ENCODE assay signal across 28 cellular contexts in the genomic region with DNA sequence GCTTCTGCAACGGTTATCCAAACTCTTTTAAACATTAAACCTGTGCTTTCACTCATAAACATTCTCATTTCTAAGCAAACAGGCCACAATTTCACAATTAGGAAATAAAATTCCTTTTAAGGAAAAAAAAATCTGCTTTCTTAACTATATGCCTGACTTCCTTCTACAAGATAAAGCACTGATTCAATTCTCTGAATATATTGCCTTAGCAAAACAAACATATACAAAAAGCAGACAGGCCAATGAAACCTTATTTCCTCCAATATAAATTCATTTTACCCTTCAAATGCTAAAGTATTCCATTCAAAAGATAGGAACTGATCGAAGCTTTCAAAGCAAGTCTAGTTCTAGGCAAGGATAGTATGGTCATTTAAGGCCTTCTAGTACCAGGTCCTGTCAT.
"Had no signal": no experiment of that assay in that cellular context is flagged by ENCODE, and none has a peak within 500 bp of the region (broad histone marks: within the 10 kb centered on the region; RNA-seq: fewer than 3 reads in every experiment).

No MANE protein-coding gene starts in this region.

- DNase-seq: activated CD4-positive, alpha-beta memory T cell treated with anti-CD3 and anti-CD28 coated beads for 36 hours; activated CD4-positive, alpha-beta T cell treated with anti-CD3 and anti-CD28 coated beads for 36 hours; activated CD4-positive, alpha-beta T cell treated with anti-CD3 and anti-CD28 coated beads, Interleukin-2, amount 10 ng/mL, durations not matched to agents 24 days and 14 days; activated CD4-positive, CD25-positive, alpha-beta regulatory T cell; activated CD4-positive, CD25-positive, alpha-beta regulatory T cell treated with anti-CD3 and anti-CD28 coated beads, Interleukin-2, amount 50 U/mL, for 72 hours; activated CD8-positive, alpha-beta memory T cell treated with anti-CD3 and anti-CD28 coated beads, Interleukin-2, amount 10 ng/mL, durations not matched to agents 7 days and 5 days; activated CD8-positive, alpha-beta memory T cell treated with anti-CD3 and anti-CD28 coated beads, Interleukin-2, amount 50 U/mL, for 4 hours; activated CD8-positive, alpha-beta T cell treated with anti-CD3 and anti-CD28 coated beads, Interleukin-2, amount 10 ng/mL, durations not matched to agents 7 days and 5 days; activated gamma-delta T cell; activated naive CD4-positive, alpha-beta T cell; activated naive CD4-positive, alpha-beta T cell treated with anti-CD3 and anti-CD28 coated beads, Interleukin-2, amount 10 ng/mL, durations not matched to agents 7 days and 5 days; activated naive CD8-positive, alpha-beta T cell treated with anti-CD3 and anti-CD28 coated beads, Interleukin-2, amount 10 ng/mL, durations not matched to agents 7 days and 5 days; activated T-cell treated with anti-CD3 and anti-CD28 coated beads, Interleukin-2, amount 50 U/mL, for 1 hour; activated T-cell treated with anti-CD3 and anti-CD28 coated beads, Interleukin-2, amount 50 U/mL, for 72 hours; brain microvascular endothelial cell; effector memory CD4-positive, alpha-beta T cell; erythroblast; foreskin keratinocyte; gastrocnemius medialis; glutamatergic neuron; heart left ventricle; T-helper 1 cell; T-helper 17 cell; T1000 had no signal

- H3K27ac Mint-ChIP-seq: activated CD4-positive, alpha-beta memory T cell treated with anti-CD3 and anti-CD28 coated beads for 36 hours; activated CD4-positive, alpha-beta T cell treated with anti-CD3 and anti-CD28 coated beads for 36 hours; activated CD4-positive, alpha-beta T cell treated with anti-CD3 and anti-CD28 coated beads, Interleukin-2, amount 10 ng/mL, durations not matched to agents 24 days and 14 days; activated CD8-positive, alpha-beta memory T cell treated with anti-CD3 and anti-CD28 coated beads, Interleukin-2, amount 10 ng/mL, durations not matched to agents 7 days and 5 days; activated CD8-positive, alpha-beta T cell treated with anti-CD3 and anti-CD28 coated beads, Interleukin-2, amount 10 ng/mL, durations not matched to agents 7 days and 5 days; activated naive CD4-positive, alpha-beta T cell treated with anti-CD3 and anti-CD28 coated beads, Interleukin-2, amount 10 ng/mL, durations not matched to agents 7 days and 5 days; activated naive CD4-positive, alpha-beta T cell treated with anti-CD3 and anti-CD28 coated beads, Interleukin-2, amount 50 U/mL, for 72 hours; activated naive CD8-positive, alpha-beta T cell treated with anti-CD3 and anti-CD28 coated beads, Interleukin-2, amount 10 ng/mL, durations not matched to agents 7 days and 5 days; activated T-cell treated with anti-CD3 and anti-CD28 coated beads, Interleukin-2, amount 50 U/mL, for 72 hours; T-helper 2 cell treated with Interferon-gamma antibody and Interleukin-4, amounts not matched to agents 5 μg/mL and 100 μg/mL, for 36 hours had no signal

- H3K9me3 Mint-ChIP-seq: activated CD4-positive, alpha-beta memory T cell treated with anti-CD3 and anti-CD28 coated beads for 36 hours; activated CD4-positive, alpha-beta T cell treated with anti-CD3 and anti-CD28 coated beads, Interleukin-2, amount 10 ng/mL, durations not matched to agents 24 days and 14 days; activated naive CD4-positive, alpha-beta T cell treated with anti-CD3 and anti-CD28 coated beads, Interleukin-2, amount 10 ng/mL, durations not matched to agents 7 days and 5 days; activated naive CD4-positive, alpha-beta T cell treated with anti-CD3 and anti-CD28 coated beads, Interleukin-2, amount 50 U/mL, for 72 hours; activated naive CD8-positive, alpha-beta T cell treated with anti-CD3 and anti-CD28 coated beads, Interleukin-2, amount 10 ng/mL, durations not matched to agents 7 days and 5 days; activated T-cell treated with anti-CD3 and anti-CD28 coated beads, Interleukin-2, amount 50 U/mL, for 72 hours; T-helper 2 cell treated with Interferon-gamma antibody and Interleukin-4, amounts not matched to agents 5 μg/mL and 100 μg/mL, for 36 hours had no signal

- H3K27ac ChIP-seq: ascending aorta, brain microvascular endothelial cell, esophagus muscularis mucosa, foreskin keratinocyte, gastrocnemius medialis, heart left ventricle had no signal

- H3K4me3 ChIP-seq: ascending aorta, esophagus muscularis mucosa, gastrocnemius medialis, heart left ventricle had no signal

- H3K4me3 Mint-ChIP-seq: activated CD4-positive, alpha-beta memory T cell treated with anti-CD3 and anti-CD28 coated beads for 36 hours; activated CD4-positive, alpha-beta T cell treated with anti-CD3 and anti-CD28 coated beads for 36 hours; activated CD4-positive, alpha-beta T cell treated with anti-CD3 and anti-CD28 coated beads, Interleukin-2, amount 10 ng/mL, durations not matched to agents 24 days and 14 days; activated CD8-positive, alpha-beta memory T cell treated with anti-CD3 and anti-CD28 coated beads, Interleukin-2, amount 10 ng/mL, durations not matched to agents 7 days and 5 days; activated CD8-positive, alpha-beta T cell treated with anti-CD3 and anti-CD28 coated beads, Interleukin-2, amount 10 ng/mL, durations not matched to agents 7 days and 5 days; activated naive CD4-positive, alpha-beta T cell treated with anti-CD3 and anti-CD28 coated beads, Interleukin-2, amount 10 ng/mL, durations not matched to agents 7 days and 5 days; activated naive CD8-positive, alpha-beta T cell treated with anti-CD3 and anti-CD28 coated beads, Interleukin-2, amount 10 ng/mL, durations not matched to agents 7 days and 5 days; activated T-cell treated with anti-CD3 and anti-CD28 coated beads, Interleukin-2, amount 50 U/mL, for 72 hours; T-helper 17 cell; T-helper 2 cell treated with Interferon-gamma antibody and Interleukin-4, amounts not matched to agents 5 μg/mL and 100 μg/mL, for 36 hours had no signal

- ATAC-seq: activated CD4-positive, alpha-beta T cell treated with anti-CD3 and anti-CD28 coated beads for 36 hours; activated CD8-positive, alpha-beta memory T cell treated with anti-CD3 and anti-CD28 coated beads, Interleukin-2, amount 10 ng/mL, durations not matched to agents 7 days and 5 days; activated CD8-positive, alpha-beta T cell treated with anti-CD3 and anti-CD28 coated beads, Interleukin-2, amount 10 ng/mL, durations not matched to agents 7 days and 5 days; activated naive CD4-positive, alpha-beta T cell treated with anti-CD3 and anti-CD28 coated beads, Interleukin-2, amount 50 U/mL, for 72 hours; activated T-cell treated with anti-CD3 and anti-CD28 coated beads, Interleukin-2, amount 50 U/mL, for 72 hours; foreskin keratinocyte; gastrocnemius medialis; heart left ventricle; T-helper 17 cell had no signal

- H3K27me3 Mint-ChIP-seq: activated CD4-positive, alpha-beta memory T cell treated with anti-CD3 and anti-CD28 coated beads for 36 hours; activated CD4-positive, alpha-beta T cell treated with anti-CD3 and anti-CD28 coated beads for 36 hours; activated CD4-positive, alpha-beta T cell treated with anti-CD3 and anti-CD28 coated beads, Interleukin-2, amount 10 ng/mL, durations not matched to agents 24 days and 14 days; activated CD8-positive, alpha-beta memory T cell treated with anti-CD3 and anti-CD28 coated beads, Interleukin-2, amount 10 ng/mL, durations not matched to agents 7 days and 5 days; activated naive CD4-positive, alpha-beta T cell treated with anti-CD3 and anti-CD28 coated beads, Interleukin-2, amount 10 ng/mL, durations not matched to agents 7 days and 5 days; activated naive CD8-positive, alpha-beta T cell treated with anti-CD3 and anti-CD28 coated beads, Interleukin-2, amount 10 ng/mL, durations not matched to agents 7 days and 5 days; T-helper 17 cell had no signal

- H3K27me3 ChIP-seq: ascending aorta, brain microvascular endothelial cell, esophagus muscularis mucosa, foreskin keratinocyte, gastrocnemius medialis, heart left ventricle had no signal

- H3K36me3 ChIP-seq: ascending aorta, brain microvascular endothelial cell, esophagus muscularis mucosa, gastrocnemius medialis, heart left ventricle had no signal

- H3K4me1 ChIP-seq: foreskin keratinocyte had no signal
